ENCODE assay signal across 9 cellular contexts in the genomic region with DNA sequence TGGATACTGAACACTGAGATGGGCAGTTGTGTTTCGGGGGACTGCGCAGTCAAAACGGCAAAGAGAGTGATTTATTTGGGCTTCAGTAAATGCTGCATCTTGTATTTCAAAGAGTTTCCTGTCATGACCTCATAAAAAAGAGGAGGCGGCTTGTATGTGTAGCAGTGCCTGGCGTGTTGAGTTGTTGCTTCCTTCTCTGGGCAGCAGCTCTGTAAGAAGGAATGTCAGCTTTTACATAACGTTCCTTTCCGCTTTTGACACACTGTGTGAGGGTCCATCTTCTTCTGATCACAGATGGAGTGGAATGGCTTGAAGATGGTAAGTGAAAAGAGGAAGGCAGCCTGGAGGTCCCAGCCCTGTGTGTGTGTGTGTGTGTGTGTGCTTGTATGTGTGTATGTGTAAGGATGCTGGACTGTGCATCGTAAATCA.
DNase-seq lines count a peak whose midpoint lies in the region; ATAC-seq and TF ChIP-seq lines count a peak whose summit lies in the region.
"Had no signal": no experiment of that assay in that cellular context is flagged by ENCODE, and none has a peak within 500 bp of the region (broad histone marks: within the 10 kb centered on the region; RNA-seq: fewer than 3 reads in every experiment).

No MANE protein-coding gene starts in this region.

- no peak overlapping the region for H3K4me3 ChIP-seq in NB4 (ENCODE audit: low read depth, low read length)
- no peak overlapping the region for H3K4me3 ChIP-seq in OCI-LY3 (ENCODE audit: low read length)
- peak overlapping the region; percentile 51; the same call in 1 of the 2 replicates for H3K4me3 ChIP-seq in iPS-20b (ENCODE audit: low read length)
- no peak overlapping the region for H3K4me3 ChIP-seq in tibial artery

- TF ChIP-seq CTCF in NB4 (IDR thresholded peaks at IDR 0.05; ENCODE audit: low read depth, low read length) (no peak), OCI-LY3 (IDR thresholded peaks at IDR 0.05; ENCODE audit: low read depth, low read length) (no peak), tibial artery (IDR thresholded peaks at IDR 0.05) (no peak)

- DNase-seq in CD1c-positive myeloid dendritic cell (ENCODE audit: extremely low spot score) (peak; percentile 75), NB4 (ENCODE audit: low read depth) (peak; percentile 6), tibial artery (no peak)
- DNase-seq in stimulated activated CD4-positive, alpha-beta T cell treated with anti-CD3 and anti-CD28 coated beads, Interleukin-12 subunit alpha, Interleukin-12 subunit beta, amount 100 ng/mL, for 4 hours, result no peak
- DNase-seq: stimulated activated CD4-positive, alpha-beta T cell treated with anti-CD3 and anti-CD28 coated beads, Interleukin-2, amount 100 ng/mL, for 48 hours had no signal

- H3K4me1 ChIP-seq in OCI-LY3 (ENCODE audit: low read length) (peaks cover 12% of the 10 kb centered on the region), iPS-20b (ENCODE audit: insufficient read depth, low read length) (peaks cover 10% of the 10 kb centered on the region; the same call in 1 of the 2 replicates), tibial artery (peaks cover 0 to 4% (median 2%) of the 10 kb centered on the region in 4 donors)

- no peaks in the 10 kb centered on the region for H3K79me2 ChIP-seq in OCI-LY3 (ENCODE audit: low read length)

- H3K36me3 ChIP-seq in OCI-LY3 (replicated peaks; ENCODE audit: low read depth, low read length), result no peaks in the 10 kb centered on the region
- H3K36me3 ChIP-seq in iPS-20b (ENCODE audit: insufficient read depth, low read depth, low read length), result no peaks in the 10 kb centered on the region
- H3K36me3 ChIP-seq in tibial artery, result no peaks in the 10 kb centered on the region

- no peaks in the 10 kb centered on the region for H3K9me3 ChIP-seq in OCI-LY3 (ENCODE audit: insufficient read depth, low read length)
- H3K9me3 ChIP-seq in iPS-20b (ENCODE audit: insufficient read depth, low read depth, low read length), result no peaks in the 10 kb centered on the region
- H3K9me3 ChIP-seq in tibial artery, result no peaks in the 10 kb centered on the region

- ATAC-seq in HG02678 (IDR thresholded peaks at IDR 0.05; ENCODE audit: unreplicated experiment), result no peak
- ATAC-seq in HG02973 (IDR thresholded peaks at IDR 0.05; ENCODE audit: unreplicated experiment), result no peak

- no peak for TF ChIP-seq POLR2A in NB4 (IDR thresholded peaks at IDR 0.05; ENCODE audit: extremely low read depth, insufficient read length)

- no peak overlapping the region for H3K9ac ChIP-seq in OCI-LY3 (ENCODE audit: low read length)
- peak overlapping the region; percentile 11; the same call in 1 of the 2 replicates for H3K9ac ChIP-seq in iPS-20b (ENCODE audit: low read depth, low read length)

- H3K27me3 ChIP-seq in OCI-LY3 (ENCODE audit: low read depth, low read length) (peaks cover 20% of the 10 kb centered on the region), iPS-20b (ENCODE audit: insufficient read depth, low read length) (no peaks in the 10 kb centered on the region), tibial artery (peaks cover 0 to 11% of the 10 kb centered on the region in 2 donors)

- H3K27ac ChIP-seq in OCI-LY3 (ENCODE audit: low read length) (no peak overlapping the region), iPS-20b (ENCODE audit: low read length) (no peak overlapping the region), tibial artery (no peak overlapping the region)

- intact Hi-C loops in tibial artery (cut with DNase I; ENCODE audit: low total_unique reads), result no loop called here

- H3K4me2 ChIP-seq in OCI-LY3 (ENCODE audit: low read length), result peak overlapping the region; percentile 56; the same call in 1 of the 2 replicates

- H2AFZ ChIP-seq in OCI-LY3 (ENCODE audit: low read depth, low read length), result no peak overlapping the region

- no peaks in the 10 kb centered on the region for H4K20me1 ChIP-seq in OCI-LY3 (ENCODE audit: insufficient read depth, low read length)

Comparison
In these comparisons a context has a peak if more than half of its experiments do, and no peak if none do; other contexts are left out.
1. DNase-seq: peak in CD1c-positive myeloid dendritic cell (single experiment) and NB4 (single experiment); none in stimulated activated CD4-positive, alpha-beta T cell treated with anti-CD3 and anti-CD28 coated beads, Interleukin-12 subunit alpha, Interleukin-12 subunit beta, amount 100 ng/mL, for 4 hours (single experiment) and tibial artery (0 of 2).